Comparison of ENCODE assay signal across 26 cellular contexts in genomic region chr2:50591021-50591420, GRCh38.
"Had no signal": no experiment of that assay in that cellular context is flagged by ENCODE, and none has a peak within 500 bp of the region (broad histone marks: within the 10 kb centered on the region; RNA-seq: fewer than 3 reads in every experiment).

No MANE protein-coding gene starts in this region.

- H3K9me3 Mint-ChIP-seq: endodermal cell had no signal

- H3K4me1 ChIP-seq: colonic mucosa, esophagus muscularis mucosa, esophagus squamous epithelium, foreskin keratinocyte, gastrocnemius medialis, gastroesophageal sphincter, heart right ventricle had no signal

- H3K4me2 ChIP-seq: hepatocyte had no signal

- FAIRE-seq: endometrium, endothelial cell of umbilical vein, frontal cortex had no signal

- H3K27me3 ChIP-seq: colonic mucosa, dorsolateral prefrontal cortex, esophagus muscularis mucosa, esophagus squamous epithelium, foreskin keratinocyte, gastrocnemius medialis, gastroesophageal sphincter, heart right ventricle, hepatocyte had no signal

- DNase-seq: colonic mucosa; cortex of kidney; dermis blood vessel endothelial cell; effector CD4-positive, alpha-beta T cell; effector CD8-positive, alpha-beta T cell; effector memory CD4-positive, alpha-beta T cell; effector memory CD8-positive, alpha-beta T cell; endodermal cell; esophagus squamous epithelium; foreskin fibroblast; foreskin keratinocyte; foreskin melanocyte; glutamatergic neuron had no signal

- H3K4me1 Mint-ChIP-seq: endodermal cell had no signal

- H2AFZ ChIP-seq: hepatocyte had no signal

- H3K4me3 ChIP-seq: colonic mucosa, coronary artery, dorsolateral prefrontal cortex, esophagus muscularis mucosa, esophagus squamous epithelium, gastrocnemius medialis, gastroesophageal sphincter, heart left ventricle, heart right ventricle, hepatocyte had no signal

- H3K27ac Mint-ChIP-seq: dendritic cell treated with granulocyte-macrophage colony-stimulating factor and Interleukin-4, amounts not matched to agents 40 ng/mL and 50 ng/mL, for 4 days; effector memory CD8-positive, alpha-beta T cell; endodermal cell had no signal

- H3K9me3 ChIP-seq: colonic mucosa, esophagus muscularis mucosa, esophagus squamous epithelium, gastrocnemius medialis, gastroesophageal sphincter, heart left ventricle, heart right ventricle had no signal

- H3K79me2 ChIP-seq: hepatocyte had no signal

- H3K36me3 ChIP-seq: colonic mucosa, esophagus muscularis mucosa, esophagus squamous epithelium, gastrocnemius medialis, gastroesophageal sphincter, heart left ventricle, heart right ventricle had no signal

- H3K4me3 Mint-ChIP-seq: dendritic cell treated with granulocyte-macrophage colony-stimulating factor and Interleukin-4, amounts not matched to agents 40 ng/mL and 50 ng/mL, for 4 days; effector memory CD8-positive, alpha-beta T cell; endodermal cell had no signal

- H3K27me3 Mint-ChIP-seq: dendritic cell treated with granulocyte-macrophage colony-stimulating factor and Interleukin-4, amounts not matched to agents 40 ng/mL and 50 ng/mL, for 4 days; effector memory CD8-positive, alpha-beta T cell had no signal

- H3K27ac ChIP-seq: colonic mucosa, coronary artery, epithelial cell of prostate, esophagus muscularis mucosa, esophagus squamous epithelium, foreskin keratinocyte, gastrocnemius medialis, gastroesophageal sphincter, heart left ventricle, heart right ventricle, hepatocyte had no signal
